In genomic region chr12:49461221-49461620, GRCh38 we compare ENCODE assay signal across 1 cellular context.
TF ChIP-seq lines count a peak whose summit lies in the region.

No MANE protein-coding gene starts in this region.

TF ChIP-seq in HepG2, 621 proteins besides CTCF, POLR2A, EP300 and RAD21 (continued from another document):
- TF ChIP-seq, protein P1, sequence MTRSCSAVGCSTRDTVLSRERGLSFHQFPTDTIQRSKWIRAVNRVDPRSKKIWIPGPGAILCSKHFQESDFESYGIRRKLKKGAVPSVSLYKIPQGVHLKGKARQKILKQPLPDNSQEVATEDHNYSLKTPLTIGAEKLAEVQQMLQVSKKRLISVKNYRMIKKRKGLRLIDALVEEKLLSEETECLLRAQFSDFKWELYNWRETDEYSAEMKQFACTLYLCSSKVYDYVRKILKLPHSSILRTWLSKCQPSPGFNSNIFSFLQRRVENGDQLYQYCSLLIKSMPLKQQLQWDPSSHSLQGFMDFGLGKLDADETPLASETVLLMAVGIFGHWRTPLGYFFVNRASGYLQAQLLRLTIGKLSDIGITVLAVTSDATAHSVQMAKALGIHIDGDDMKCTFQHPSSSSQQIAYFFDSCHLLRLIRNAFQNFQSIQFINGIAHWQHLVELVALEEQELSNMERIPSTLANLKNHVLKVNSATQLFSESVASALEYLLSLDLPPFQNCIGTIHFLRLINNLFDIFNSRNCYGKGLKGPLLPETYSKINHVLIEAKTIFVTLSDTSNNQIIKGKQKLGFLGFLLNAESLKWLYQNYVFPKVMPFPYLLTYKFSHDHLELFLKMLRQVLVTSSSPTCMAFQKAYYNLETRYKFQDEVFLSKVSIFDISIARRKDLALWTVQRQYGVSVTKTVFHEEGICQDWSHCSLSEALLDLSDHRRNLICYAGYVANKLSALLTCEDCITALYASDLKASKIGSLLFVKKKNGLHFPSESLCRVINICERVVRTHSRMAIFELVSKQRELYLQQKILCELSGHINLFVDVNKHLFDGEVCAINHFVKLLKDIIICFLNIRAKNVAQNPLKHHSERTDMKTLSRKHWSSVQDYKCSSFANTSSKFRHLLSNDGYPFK (CRISPR knock-in tag; IDR thresholded peaks at IDR 0.05; ENCODE audit: borderline replicate concordance), result no peak
- TF ChIP-seq LBX2 (CRISPR knock-in tag; IDR thresholded peaks at IDR 0.05; ENCODE audit: borderline replicate concordance) (no peak), TBL1XR1 (IDR thresholded peaks at IDR 0.05; ENCODE audit: borderline replicate concordance, low read length, partially characterized antibody) (no peak), PTBP1 (IDR thresholded peaks at IDR 0.05; ENCODE audit: low read depth, low read length, poor library complexity, severe bottlenecking) (no peak)
